In genomic region chr15:76973362-76973743, GRCh38 we compare ENCODE assay signal across 9 cellular contexts. TPM values are rescaled to one million over a fixed set of nuclear protein-coding genes. Genes with fewer than 3 reads are reported as not detected.
DNase-seq lines count a peak whose midpoint lies in the region; ATAC-seq and TF ChIP-seq lines count a peak whose summit lies in the region.
"Had no signal": no experiment of that assay in that cellular context is flagged by ENCODE, and none has a peak within 500 bp of the region (broad histone marks: within the 10 kb centered on the region; RNA-seq: fewer than 3 reads in every experiment).

No MANE protein-coding gene starts in this region.

- no peak for TF ChIP-seq POLR2A in uterus (IDR thresholded peaks at IDR 0.05)

- no peak overlapping the region for H3K4me3 ChIP-seq in uterus

- peak in 3 of 4 experiments; percentile 10 to 19 (median 12) for TF ChIP-seq CTCF in uterus (IDR thresholded peaks at IDR 0.05)

- H3K4me1 ChIP-seq in uterus: no peaks in the 10 kb centered on the region

- H3K27ac Mint-ChIP-seq in dendritic cell treated with granulocyte-macrophage colony-stimulating factor and Interleukin-4, amounts not matched to agents 40 ng/mL and 50 ng/mL, for 4 days: peak overlapping the region; percentile 26

- intact Hi-C loops in dendritic cell treated with granulocyte-macrophage colony-stimulating factor and Interleukin-4, amounts not matched to agents 40 ng/mL and 50 ng/mL, for 4 days (cut with micrococcal nuclease): loop anchor here (1.0 to 10.0 kb wide), 3 partner anchors 51 to 523 kb away; no protein-coding TSS in a partner anchor
- intact Hi-C loops in uterus (cut with DNase I; ENCODE audit: low total_unique reads): no loop called here

- DNase-seq in Ammon's horn (ENCODE audit: low spot score) (peak; percentile 74), HuH-7 (ENCODE audit: low spot score) (peak; percentile 66), myocyte (ENCODE audit: low read depth) (peak; percentile 40), uterus (no peak), NCI-H345 treated with DMSO at 0.1 percent for 48 hours (lab: John Stamatoyannopoulos, UW; ENCODE audit: unreplicated experiment) (no peak)
- peak; percentile 60 for DNase-seq in activated CD4-positive, CD25-positive, alpha-beta regulatory T cell treated with anti-CD3 and anti-CD28 coated beads, Interleukin-2, amount 50 U/mL, for 72 hours

- peaks cover 37% of the 10 kb centered on the region for H3K4me1 Mint-ChIP-seq in dendritic cell treated with granulocyte-macrophage colony-stimulating factor and Interleukin-4, amounts not matched to agents 40 ng/mL and 50 ng/mL, for 4 days (ENCODE audit: low read depth)

- no peaks in the 10 kb centered on the region for H3K27me3 ChIP-seq in uterus

- no peaks in the 10 kb centered on the region for H3K36me3 Mint-ChIP-seq in dendritic cell treated with granulocyte-macrophage colony-stimulating factor and Interleukin-4, amounts not matched to agents 40 ng/mL and 50 ng/mL, for 4 days (ENCODE audit: low read depth)

- no peak overlapping the region for H3K4me3 Mint-ChIP-seq in dendritic cell treated with granulocyte-macrophage colony-stimulating factor and Interleukin-4, amounts not matched to agents 40 ng/mL and 50 ng/mL, for 4 days

- no peaks in the 10 kb centered on the region for H3K9me3 Mint-ChIP-seq in dendritic cell treated with granulocyte-macrophage colony-stimulating factor and Interleukin-4, amounts not matched to agents 40 ng/mL and 50 ng/mL, for 4 days

- peak overlapping the region; percentile 68 to 71 for H3K27ac ChIP-seq in uterus

- no peaks in the 10 kb centered on the region for H3K27me3 Mint-ChIP-seq in dendritic cell treated with granulocyte-macrophage colony-stimulating factor and Interleukin-4, amounts not matched to agents 40 ng/mL and 50 ng/mL, for 4 days

- H3K36me3 ChIP-seq in uterus: no peaks in the 10 kb centered on the region

- no peak for ATAC-seq in GM18909 (IDR thresholded peaks at IDR 0.05; ENCODE audit: poor library complexity, unreplicated experiment)
- ATAC-seq: left colon had no signal

- H3K9me3 ChIP-seq in uterus: no peaks in the 10 kb centered on the region

RNA-seq across cellular contexts. Expression of gene PSTPIP1, which starts 21.6 kb away (rescaled TPM):
- total RNA-seq in myocyte (not detected in 2 replicates), uterus (1 to 10 TPM in 3 of 4 donors, not detected in 1; 1.3 to 10.0 (median 4.7) TPM)
- 0.68 TPM for polyA plus RNA-seq in myocyte (2012)

RNA-seq across cellular contexts. Expression of gene RCN2, which starts 41.8 kb away (rescaled TPM):
- 106 and 114 TPM in 2 replicates for total RNA-seq in myocyte
- 67.5 TPM for polyA plus RNA-seq in myocyte (2012)
- 100 to 1,000 TPM in 1 of 4 donors, 10 to 100 TPM in 3; 26.1 to 108 (median 46.7) TPM for total RNA-seq in uterus

Comparison
In these comparisons a context has a peak if more than half of its experiments do, and no peak if none do; other contexts are left out.
1. DNase-seq: peak in Ammon's horn (single experiment), HuH-7 (single experiment), activated CD4-positive, CD25-positive, alpha-beta regulatory T cell treated with anti-CD3 and anti-CD28 coated beads, Interleukin-2, amount 50 U/mL, for 72 hours (single experiment) and myocyte (single experiment); none in uterus (0 of 2) and NCI-H345 treated with DMSO at 0.1 percent for 48 hours (single experiment).